Comparison of ENCODE assay signal across 25 cellular contexts in the genomic region with DNA sequence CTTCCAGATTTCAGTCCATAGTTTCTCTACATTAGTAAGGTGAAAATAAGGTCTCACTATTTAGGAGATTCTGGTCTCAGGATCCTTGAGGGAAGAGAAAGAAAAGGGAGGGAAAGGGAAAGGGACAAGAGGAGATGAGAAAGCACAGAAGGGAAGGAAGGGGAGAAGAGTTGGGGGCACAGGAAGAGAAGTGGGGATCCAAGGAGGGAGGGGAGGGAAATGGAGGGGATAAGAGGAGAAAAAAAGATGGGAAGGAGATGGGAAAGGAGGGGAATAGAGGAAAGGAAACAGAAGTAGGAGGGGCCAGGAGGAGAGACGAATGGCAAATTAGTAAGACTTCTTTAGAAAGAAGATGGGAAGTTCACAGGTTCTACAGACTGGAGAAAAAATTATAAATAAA. TPM values are rescaled to one million over a fixed set of nuclear protein-coding genes. Genes with fewer than 3 reads are reported as not detected.
DNase-seq lines count a peak whose midpoint lies in the region; ATAC-seq, FAIRE-seq and TF ChIP-seq lines count a peak whose summit lies in the region.
"Had no signal": no experiment of that assay in that cellular context is flagged by ENCODE, and none has a peak within 500 bp of the region (broad histone marks: within the 10 kb centered on the region; RNA-seq: fewer than 3 reads in every experiment).

No MANE protein-coding gene starts in this region.

- no peak overlapping the region for H3K4me3 ChIP-seq in right cardiac atrium (ENCODE audit: low read length)
- H3K4me3 ChIP-seq in keratinocyte (ENCODE audit: control insufficient read depth in 2 of 3, extremely low read depth in 1 of 3, insufficient read depth in 2 of 3, low read depth in 1 of 3, low read length in 3 of 3) = no peak overlapping the region
- H3K4me3 ChIP-seq in parathyroid adenoma (ENCODE audit: low read depth, low read length) = no peak overlapping the region
- H3K4me3 ChIP-seq in uterus = no peak overlapping the region
- H3K4me3 ChIP-seq: adrenal gland, sigmoid colon, transverse colon had no signal

- H3K4me2 ChIP-seq in keratinocyte (ENCODE audit: control insufficient read depth, extremely low read depth, insufficient read depth, low read depth, low read length) (peak overlapping the region; percentile 73), parathyroid adenoma (ENCODE audit: low read length) (no peak overlapping the region)

- 58% methylated on average over 1 of the region's 1 CpG for WGBS in right cardiac atrium

- H3K9me3 ChIP-seq in right cardiac atrium (ENCODE audit: control insufficient read depth, low read length) (no peaks in the 10 kb centered on the region), keratinocyte (ENCODE audit: control insufficient read depth, low read depth, low read length) (no peaks in the 10 kb centered on the region), parathyroid adenoma (ENCODE audit: control insufficient read depth, low read length) (no peaks in the 10 kb centered on the region), uterus (no peaks in the 10 kb centered on the region)
- H3K9me3 ChIP-seq: adrenal gland, sigmoid colon, transverse colon had no signal

- H3K36me3 ChIP-seq in keratinocyte (ENCODE audit: control insufficient read depth in 2 of 2, extremely low read depth in 1 of 2, insufficient read depth in 2 of 2, low read length in 2 of 2) (no peaks in the 10 kb centered on the region), parathyroid adenoma (ENCODE audit: control insufficient read depth, insufficient read depth, low read length) (no peaks in the 10 kb centered on the region), uterus (no peaks in the 10 kb centered on the region)
- H3K36me3 ChIP-seq: adrenal gland, sigmoid colon, transverse colon had no signal

- H3K9me1 ChIP-seq in keratinocyte (ENCODE audit: control insufficient read depth, extremely low read depth, insufficient read depth, low read length) = no peaks in the 10 kb centered on the region

- dilution Hi-C loops in keratinocyte (cut with MboI; ENCODE audit: extremely low pct_ligation_motif_present, low sequenced_read_pairs) = no loop called here

- H3K9ac ChIP-seq in keratinocyte (ENCODE audit: control insufficient read depth, extremely low read depth, insufficient read depth, low read length) (no peak overlapping the region), parathyroid adenoma (no peak overlapping the region)

- H3K27me3 ChIP-seq in right cardiac atrium (ENCODE audit: control insufficient read depth, insufficient read depth) (no peaks in the 10 kb centered on the region), keratinocyte (ENCODE audit: control insufficient read depth, extremely low read depth, insufficient read depth, low read length) (no peaks in the 10 kb centered on the region), parathyroid adenoma (ENCODE audit: control insufficient read depth, insufficient read depth, low read length) (no peaks in the 10 kb centered on the region), uterus (no peaks in the 10 kb centered on the region)
- H3K27me3 ChIP-seq: adrenal gland, sigmoid colon, transverse colon had no signal

- H4K20me1 ChIP-seq in keratinocyte (ENCODE audit: control insufficient read depth, extremely low read depth, insufficient read depth, low read length) = no peaks in the 10 kb centered on the region

- FAIRE-seq in keratinocyte (lab: Jason Lieb, UNC) = no peak
- FAIRE-seq: GM12891 had no signal

- H2AFZ ChIP-seq in keratinocyte (ENCODE audit: control insufficient read depth, low read length) (peak overlapping the region; percentile 34), parathyroid adenoma (peak overlapping the region; percentile 11)

- TF ChIP-seq POLR2A in uterus (IDR thresholded peaks at IDR 0.05) = no peak

- H3K4me1 ChIP-seq in right cardiac atrium (ENCODE audit: control insufficient read depth, insufficient read depth, low read length) (peaks cover 11% of the 10 kb centered on the region), keratinocyte (ENCODE audit: control insufficient read depth, extremely low read depth, insufficient read depth, low read length) (peaks cover 16% of the 10 kb centered on the region), parathyroid adenoma (no peaks in the 10 kb centered on the region), uterus (no peaks in the 10 kb centered on the region)
- H3K4me1 ChIP-seq: transverse colon had no signal

- DNase-seq in right cardiac atrium (no peak), Right ventricle myocardium inferior (ENCODE audit: missing footprints) (no peak), keratinocyte (ENCODE audit: low read depth, low spot score) (no peak), uterus (no peak), T-helper 1 cell (no peak), dedifferentiated amniotic fluid mesenchymal stem cell (ENCODE audit: extremely low spot score) (no peak)
- DNase-seq: activated naive CD4-positive, alpha-beta T cell treated with anti-CD3 and anti-CD28 coated beads for 36 hours; activated T-cell treated with anti-CD3 and anti-CD28 coated beads, Interleukin-2, amount 50 U/mL, for 72 hours; CD8-positive, alpha-beta T cell; left colon; NCI-H1048; NCI-H187; NCI-H524 treated with DMSO at 0.1 percent for 48 hours; NK-92 treated with Interleukin-12 subunit alpha and Interleukin-12 subunit beta, amount 100 ng/mL, for 24 hours; SHP77 treated with DMSO at 0.1 percent for 48 hours; sigmoid colon; stimulated activated naive CD8-positive, alpha-beta T cell treated with anti-CD3 and anti-CD28 coated beads, Interleukin-15, Interleukin-2, amounts not matched to agents 100 U/mL and 50 U/mL, for 24 hours; SW 1271; T1000; transverse colon had no signal

- H3K27ac ChIP-seq in right cardiac atrium (ENCODE audit: low read length) (peak overlapping the region; percentile 99), keratinocyte (ENCODE audit: control insufficient read depth, insufficient read depth, low read length) (no peak overlapping the region), parathyroid adenoma (peak overlapping the region; percentile 57), uterus (peak overlapping the region; percentile 62 to 75)
- H3K27ac ChIP-seq: transverse colon had no signal

- intact Hi-C loops in right cardiac atrium (cut with DNase I) = no loop called here
- intact Hi-C loops in Right ventricle myocardium inferior (cut with DNase I) = loop anchor here (5.0 kb wide), 1 partner anchor 40 kb away; the partner anchor contains the start of gene SPTBN1
- intact Hi-C loops in uterus (cut with DNase I; ENCODE audit: low total_unique reads) = no loop called here

- no peaks in the 10 kb centered on the region for H3K79me2 ChIP-seq in keratinocyte (ENCODE audit: control insufficient read depth, insufficient read depth, low read length)
- H3K79me2 ChIP-seq in parathyroid adenoma = no peaks in the 10 kb centered on the region

- TF ChIP-seq CTCF in keratinocyte (optimal IDR thresholded peaks at IDR 0.05 in 1 of 3, IDR thresholded peaks at IDR 0.05 in 1 of 3, conservative IDR thresholded peaks at IDR 0.05 in 1 of 3; ENCODE audit: extremely low read depth in 1 of 3, insufficient read depth in 2 of 3, low read length in 3 of 3) (no peak), parathyroid adenoma (IDR thresholded peaks at IDR 0.05) (no peak), uterus (IDR thresholded peaks at IDR 0.05) (no peak)

- ATAC-seq in right cardiac atrium = no peak
- no peak for ATAC-seq in Right ventricle myocardium inferior
- no peak for ATAC-seq in HG02885 (IDR thresholded peaks at IDR 0.05; ENCODE audit: poor library complexity, unreplicated experiment)
- ATAC-seq: activated T-cell treated with anti-CD3 and anti-CD28 coated beads, Interleukin-2, amount 50 U/mL, for 72 hours; CD8-positive, alpha-beta T cell; left colon; natural killer cell treated with Interleukin-12 subunit alpha and Interleukin-12 subunit beta and Interleukin-15 and Interleukin-18, amount 100 ng/mL, for 72 hours; stimulated activated naive CD8-positive, alpha-beta T cell treated with anti-CD3 and anti-CD28 coated beads, Interleukin-15, Interleukin-2, amounts not matched to agents 100 U/mL and 50 U/mL, for 24 hours had no signal

RNA-seq across cellular contexts. Expression of gene SPTBN1, which starts 39.2 kb away (rescaled TPM):
- total RNA-seq in right cardiac atrium = 100 to 1,000 TPM; 304 to 348 (median 336) TPM
- polyA plus RNA-seq in right cardiac atrium = 141 TPM
- total RNA-seq in Right ventricle myocardium inferior = 439 TPM
- 34.6 to 40.0 TPM (median 39.9 TPM) in 3 replicates for polyA plus RNA-seq in keratinocyte
- polyA plus RNA-seq in keratinocyte (2011; ENCODE audit: low read depth) = 73.1 TPM
- polyA plus RNA-seq in keratinocyte (2011; cell fraction: cytosol; rRNA removed) = 15.6 and 19.1 TPM in 2 replicates
- 207 and 214 TPM in 2 replicates for polyA plus RNA-seq in keratinocyte (2011; cell fraction: nucleus; rRNA removed)
- polyA plus RNA-seq in keratinocyte (2012; ENCODE audit: low replicate concordance) = 48.0 and 66.9 TPM in 2 replicates
- 73.2 to 113 TPM (median 97.5 TPM) in 3 replicates for polyA minus RNA-seq in keratinocyte
- polyA minus RNA-seq in keratinocyte (2011; cell fraction: cytosol; rRNA and poly(A)+ RNA removed) = 32.8 TPM
- polyA minus RNA-seq in keratinocyte (2011; cell fraction: nucleus; rRNA and poly(A)+ RNA removed) = 138 and 269 TPM in 2 replicates
- total RNA-seq in uterus = 100 to 1,000 TPM; 189 to 423 (median 341) TPM
